Comparison of ENCODE assay signal across 22 cellular contexts in genomic region chr1:231602675-231602984, GRCh38.
"Had no signal": no experiment of that assay in that cellular context is flagged by ENCODE, and none has a peak within 500 bp of the region (broad histone marks: within the 10 kb centered on the region; RNA-seq: fewer than 3 reads in every experiment).

No MANE protein-coding gene starts in this region.

- H3K27me3 ChIP-seq: colonic mucosa, right atrium auricular region, vagina had no signal

- H3K27ac ChIP-seq: colonic mucosa, right atrium auricular region, vagina had no signal

- H3K4me1 ChIP-seq: colonic mucosa had no signal

- ATAC-seq: activated CD8-positive, alpha-beta T cell treated with anti-CD3 and anti-CD28 coated beads, Interleukin-2, amount 10 ng/mL, durations not matched to agents 7 days and 5 days; activated naive CD8-positive, alpha-beta T cell treated with anti-CD3 and anti-CD28 coated beads, Interleukin-2, amount 50 U/mL, for 24 hours; mucosa of descending colon; stimulated activated naive CD8-positive, alpha-beta T cell treated with anti-CD3 and anti-CD28 coated beads, Interleukin-15, amount 100 ng/mL, for 72 hours had no signal

- H3K9me3 ChIP-seq: colonic mucosa, mucosa of descending colon, right atrium auricular region, vagina had no signal

- H3K36me3 ChIP-seq: colonic mucosa, right atrium auricular region, vagina had no signal

- DNase-seq: activated CD4-positive, alpha-beta T cell treated with anti-CD3 and anti-CD28 coated beads, Interleukin-2, amount 10 ng/mL, durations not matched to agents 24 days and 14 days; activated CD8-positive, alpha-beta memory T cell treated with anti-CD3 and anti-CD28 coated beads, Interleukin-2, amount 50 U/mL, for 48 hours; activated CD8-positive, alpha-beta T cell treated with anti-CD3 and anti-CD28 coated beads, Interleukin-2, amount 10 ng/mL, durations not matched to agents 7 days and 5 days; activated effector memory CD4-positive, alpha-beta T cell treated with Interleukin-2 at 50 U/mL for 16 hours; activated naive CD4-positive, alpha-beta T cell treated with anti-CD3 and anti-CD28 coated beads, Interleukin-2, amount 10 ng/mL, durations not matched to agents 7 days and 5 days; activated naive CD8-positive, alpha-beta T cell treated with anti-CD3 and anti-CD28 coated beads, Interleukin-2, amount 50 U/mL, for 24 hours; activated T-cell treated with anti-CD3 and anti-CD28 coated beads, Interleukin-2, amount 50 U/mL, for 48 hours; anterior cingulate cortex; colonic mucosa; erythroblast; foreskin melanocyte; glutamatergic neuron; kidney; naive B cell; small intestine; stimulated activated CD4-positive, alpha-beta T cell treated with anti-CD3 and anti-CD28 coated beads, Interleukin-15, amount 100 ng/mL, for 24 hours; stimulated activated CD4-positive, alpha-beta T cell treated with anti-CD3 and anti-CD28 coated beads, Interleukin-2, amount 100 ng/mL, for 48 hours; stimulated activated naive CD8-positive, alpha-beta T cell treated with anti-CD3 and anti-CD28 coated beads, Interleukin-15, amount 100 ng/mL, for 72 hours; T-helper 9 cell had no signal

- H3K4me3 ChIP-seq: mucosa of descending colon, right atrium auricular region, vagina had no signal
